ENCODE assay signal across 25 cellular contexts in genomic region chr11:83023410-83023809, GRCh38. TPM values are rescaled to one million over a fixed set of nuclear protein-coding genes. Genes with fewer than 3 reads are reported as not detected.
DNase-seq lines count a peak whose midpoint lies in the region; ATAC-seq, FAIRE-seq and TF ChIP-seq lines count a peak whose summit lies in the region.
"Had no signal": no experiment of that assay in that cellular context is flagged by ENCODE, and none has a peak within 500 bp of the region (broad histone marks: within the 10 kb centered on the region; RNA-seq: fewer than 3 reads in every experiment).

No MANE protein-coding gene starts in this region.

- no peak overlapping the region for H3K4me2 ChIP-seq in osteoblast (ENCODE audit: insufficient read depth, low read length)

- peak; percentile 47 for ATAC-seq in HG02759 (IDR thresholded peaks at IDR 0.05; ENCODE audit: unreplicated experiment)
- ATAC-seq in HG03039 (IDR thresholded peaks at IDR 0.05; ENCODE audit: unreplicated experiment), result no peak
- ATAC-seq: activated CD4-positive, CD25-positive, alpha-beta regulatory T cell treated with anti-CD3 and anti-CD28 coated beads, Interleukin-2, amount 50 U/mL, for 24 hours; pancreas; right cardiac atrium; SK-N-SH treated with all-trans-retinoic acid at 6 μM for 48 hours had no signal

- no peaks in the 10 kb centered on the region for H3K9me3 Mint-ChIP-seq in activated T-helper 1 cell treated with anti-CD3 and anti-CD28 coated beads, Interleukin-12 subunit alpha, Interleukin-12 subunit beta, Interleukin-2, Interleukin-4 antibody, amounts not matched to agents 30 ng/mL and 10 ng/mL and 1 ng/mL, durations not matched to agents 14 hours and 24 hours and 36 hours
- H3K9me3 Mint-ChIP-seq: CD4-positive, CD25-positive, alpha-beta regulatory T cell had no signal

- H3K4me1 Mint-ChIP-seq in activated T-helper 1 cell treated with anti-CD3 and anti-CD28 coated beads, Interleukin-12 subunit alpha, Interleukin-12 subunit beta, Interleukin-2, Interleukin-4 antibody, amounts not matched to agents 30 ng/mL and 10 ng/mL and 1 ng/mL, durations not matched to agents 14 hours and 24 hours and 36 hours (ENCODE audit: low read depth), result peaks cover 17% of the 10 kb centered on the region

- 69% methylated on average over 4 of the region's 4 CpGs for WGBS in prostate gland

- intact Hi-C loops in activated T-helper 1 cell treated with anti-CD3 and anti-CD28 coated beads, Interleukin-12 subunit alpha, Interleukin-12 subunit beta, Interleukin-2, Interleukin-4 antibody, amounts not matched to agents 30 ng/mL and 10 ng/mL and 1 ng/mL, durations not matched to agents 14 hours and 24 hours and 36 hours (cut with micrococcal nuclease), result no loop called here
- intact Hi-C loops in prostate gland (cut with DNase I), result no loop called here

- H3K27me3 Mint-ChIP-seq in activated T-helper 1 cell treated with anti-CD3 and anti-CD28 coated beads, Interleukin-12 subunit alpha, Interleukin-12 subunit beta, Interleukin-2, Interleukin-4 antibody, amounts not matched to agents 30 ng/mL and 10 ng/mL and 1 ng/mL, durations not matched to agents 14 hours and 24 hours and 36 hours (ENCODE audit: insufficient read depth), result no peaks in the 10 kb centered on the region
- H3K27me3 Mint-ChIP-seq: CD4-positive, CD25-positive, alpha-beta regulatory T cell had no signal

- peak; percentile 17 for FAIRE-seq in GM12892 (lab: Jason Lieb, UNC)
- FAIRE-seq: endometrium, H1, pancreas had no signal

- TF ChIP-seq POLR2A in GM12892 (IDR thresholded peaks at IDR 0.05; ENCODE audit: low read depth, low read length) (no peak), prostate gland (IDR thresholded peaks at IDR 0.05) (no peak)

- H3K4me3 ChIP-seq in osteoblast (ENCODE audit: insufficient read depth, low read length), result no peak overlapping the region
- no peak overlapping the region for H3K4me3 ChIP-seq in prostate gland
- H3K4me3 ChIP-seq: adrenal gland, breast epithelium, pancreas had no signal

- H3K27ac ChIP-seq in angular gyrus (ENCODE audit: low read depth, low read length) (peak overlapping the region; percentile 98), osteoblast (ENCODE audit: low read depth, low read length) (no peak overlapping the region), prostate gland (no peak overlapping the region)
- H3K27ac ChIP-seq: breast epithelium, pancreas had no signal

- H4K20me1 ChIP-seq in osteoblast (ENCODE audit: insufficient read depth, low read length), result peaks cover 52% of the 10 kb centered on the region

- H3K27me3 ChIP-seq in osteoblast (ENCODE audit: insufficient read depth, low read length) (no peaks in the 10 kb centered on the region), prostate gland (replicated peaks; ENCODE audit: insufficient read depth) (no peaks in the 10 kb centered on the region)
- H3K27me3 ChIP-seq: adrenal gland, breast epithelium, pancreas had no signal

- peaks cover 80% of the 10 kb centered on the region for H3K79me2 ChIP-seq in osteoblast (ENCODE audit: insufficient read depth, low read length)

- H3K4me3 Mint-ChIP-seq in activated T-helper 1 cell treated with anti-CD3 and anti-CD28 coated beads, Interleukin-12 subunit alpha, Interleukin-12 subunit beta, Interleukin-2, Interleukin-4 antibody, amounts not matched to agents 30 ng/mL and 10 ng/mL and 1 ng/mL, durations not matched to agents 14 hours and 24 hours and 36 hours, result no peak overlapping the region
- H3K4me3 Mint-ChIP-seq: activated CD8-positive, alpha-beta T cell treated with anti-CD3 and anti-CD28 coated beads, Interleukin-2, amount 10 ng/mL, durations not matched to agents 7 days and 5 days; nephron had no signal

- H3K4me1 ChIP-seq in osteoblast (ENCODE audit: insufficient read depth, low read length) (no peaks in the 10 kb centered on the region), prostate gland (replicated peaks) (peaks cover 4% of the 10 kb centered on the region)
- H3K4me1 ChIP-seq: pancreas had no signal

- H3K27ac Mint-ChIP-seq in activated T-helper 1 cell treated with anti-CD3 and anti-CD28 coated beads, Interleukin-12 subunit alpha, Interleukin-12 subunit beta, Interleukin-2, Interleukin-4 antibody, amounts not matched to agents 30 ng/mL and 10 ng/mL and 1 ng/mL, durations not matched to agents 14 hours and 24 hours and 36 hours, result no peak overlapping the region
- H3K27ac Mint-ChIP-seq: nephron had no signal

- no peak for TF ChIP-seq CTCF in osteoblast (IDR thresholded peaks at IDR 0.05; ENCODE audit: extremely low read depth, low read depth, low read length)
- TF ChIP-seq CTCF in prostate gland (IDR thresholded peaks at IDR 0.05), result no peak

- DNase-seq in GM12892 (ENCODE audit: insufficient read length) (no peak), osteoblast (ENCODE audit: insufficient read length, low spot score, missing footprints) (peak; percentile 62), prostate gland (ENCODE audit: low spot score) (no peak)
- no peak for DNase-seq in activated T-helper 1 cell treated with anti-CD3 and anti-CD28 coated beads, Interleukin-12 subunit alpha, Interleukin-12 subunit beta, Interleukin-2, Interleukin-4 antibody, amounts not matched to agents 30 ng/mL and 10 ng/mL and 1 ng/mL, durations not matched to agents 14 hours and 24 hours and 36 hours (ENCODE audit: low spot score)
- DNase-seq: activated CD8-positive, alpha-beta T cell treated with anti-CD3 and anti-CD28 coated beads, Interleukin-2, amount 10 ng/mL, durations not matched to agents 7 days and 5 days; activated gamma-delta T cell treated with Interleukin-2 at 50 U/mL for 16 hours; adrenal gland; CD4-positive, CD25-positive, alpha-beta regulatory T cell; cortex of kidney; GDM1; NCI-H1694; NCI-H748 treated with DMSO at 0.1 percent for 48 hours; pancreas; right cardiac atrium; stimulated activated CD4-positive, alpha-beta T cell treated with anti-CD3 and anti-CD28 coated beads, Interleukin-12 subunit alpha, Interleukin-12 subunit beta, amount 100 ng/mL, for 4 hours; stimulated activated CD4-positive, alpha-beta T cell treated with anti-CD3 and anti-CD28 coated beads, Interleukin-4, amount 100 ng/mL, for 4 hours had no signal

- H3K9me3 ChIP-seq in osteoblast (ENCODE audit: low read depth, low read length) (no peaks in the 10 kb centered on the region), prostate gland (no peaks in the 10 kb centered on the region)
- H3K9me3 ChIP-seq: adrenal gland, breast epithelium, pancreas had no signal

- no peak overlapping the region for H2AFZ ChIP-seq in osteoblast (ENCODE audit: low read length)

- no peaks in the 10 kb centered on the region for H3K36me3 ChIP-seq in osteoblast (ENCODE audit: insufficient read depth, low read length)
- no peaks in the 10 kb centered on the region for H3K36me3 ChIP-seq in prostate gland
- H3K36me3 ChIP-seq: adrenal gland, breast epithelium, pancreas had no signal

- H3K36me3 Mint-ChIP-seq in activated T-helper 1 cell treated with anti-CD3 and anti-CD28 coated beads, Interleukin-12 subunit alpha, Interleukin-12 subunit beta, Interleukin-2, Interleukin-4 antibody, amounts not matched to agents 30 ng/mL and 10 ng/mL and 1 ng/mL, durations not matched to agents 14 hours and 24 hours and 36 hours (ENCODE audit: low read depth), result peaks cover 10% of the 10 kb centered on the region

RNA-seq across cellular contexts. Expression of gene RAB30, which starts 48.3 kb away (rescaled TPM):
- 14.6 TPM for polyA plus RNA-seq in GM12892 (2012; ENCODE audit: missing spikeins)
- 21.0 and 27.4 TPM in 2 replicates for total RNA-seq in osteoblast
- total RNA-seq in activated T-helper 1 cell treated with anti-CD3 and anti-CD28 coated beads, Interleukin-12 subunit alpha, Interleukin-12 subunit beta, Interleukin-2, Interleukin-4 antibody, amounts not matched to agents 30 ng/mL and 10 ng/mL and 1 ng/mL, durations not matched to agents 14 hours and 24 hours and 36 hours, result 15.2 and 16.0 TPM in 2 replicates
- total RNA-seq in prostate gland, result 10 to 100 TPM; 13.3 to 15.9 TPM
